ENCODE assay signal across 1 cellular context in the genomic region with DNA sequence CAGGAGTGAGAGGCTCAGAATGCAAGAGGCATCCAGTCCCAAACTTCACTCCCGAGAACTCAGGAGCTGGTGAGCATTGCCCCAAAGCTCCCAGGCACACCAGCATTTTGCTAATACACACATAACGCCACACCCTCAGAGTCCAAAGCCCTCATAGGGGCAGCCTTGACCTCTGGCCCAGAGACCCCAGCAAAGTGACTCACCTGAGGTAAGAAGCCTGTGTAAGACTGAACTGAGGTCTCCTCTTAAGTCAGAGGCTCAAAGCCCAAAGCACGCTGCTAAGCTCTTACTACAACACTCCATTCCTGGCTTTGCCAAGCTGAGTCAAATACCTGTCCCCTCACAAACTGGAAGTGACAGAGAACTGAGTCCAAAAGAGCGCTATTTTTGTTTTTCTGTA.
TF ChIP-seq lines count a peak whose summit lies in the region.

No MANE protein-coding gene starts in this region.

TF ChIP-seq in K562, 482 proteins besides CTCF, POLR2A, EP300 and RAD21:
- no peak for TF ChIP-seq ZNF707 (CRISPR knock-in tag; conservative IDR thresholded peaks at IDR 0.05)
- TF ChIP-seq U2AF1 (optimal IDR thresholded peaks at IDR 0.05; ENCODE audit: low read depth, low read length), result no peak
- no peak for TF ChIP-seq RBM34 (IDR thresholded peaks at IDR 0.05; ENCODE audit: borderline replicate concordance, insufficient read depth, low read length)
- no peak for TF ChIP-seq XRCC4 (IDR thresholded peaks at IDR 0.05; ENCODE audit: extremely low read depth, insufficient read depth, insufficient read length)
- TF ChIP-seq, protein P1, sequence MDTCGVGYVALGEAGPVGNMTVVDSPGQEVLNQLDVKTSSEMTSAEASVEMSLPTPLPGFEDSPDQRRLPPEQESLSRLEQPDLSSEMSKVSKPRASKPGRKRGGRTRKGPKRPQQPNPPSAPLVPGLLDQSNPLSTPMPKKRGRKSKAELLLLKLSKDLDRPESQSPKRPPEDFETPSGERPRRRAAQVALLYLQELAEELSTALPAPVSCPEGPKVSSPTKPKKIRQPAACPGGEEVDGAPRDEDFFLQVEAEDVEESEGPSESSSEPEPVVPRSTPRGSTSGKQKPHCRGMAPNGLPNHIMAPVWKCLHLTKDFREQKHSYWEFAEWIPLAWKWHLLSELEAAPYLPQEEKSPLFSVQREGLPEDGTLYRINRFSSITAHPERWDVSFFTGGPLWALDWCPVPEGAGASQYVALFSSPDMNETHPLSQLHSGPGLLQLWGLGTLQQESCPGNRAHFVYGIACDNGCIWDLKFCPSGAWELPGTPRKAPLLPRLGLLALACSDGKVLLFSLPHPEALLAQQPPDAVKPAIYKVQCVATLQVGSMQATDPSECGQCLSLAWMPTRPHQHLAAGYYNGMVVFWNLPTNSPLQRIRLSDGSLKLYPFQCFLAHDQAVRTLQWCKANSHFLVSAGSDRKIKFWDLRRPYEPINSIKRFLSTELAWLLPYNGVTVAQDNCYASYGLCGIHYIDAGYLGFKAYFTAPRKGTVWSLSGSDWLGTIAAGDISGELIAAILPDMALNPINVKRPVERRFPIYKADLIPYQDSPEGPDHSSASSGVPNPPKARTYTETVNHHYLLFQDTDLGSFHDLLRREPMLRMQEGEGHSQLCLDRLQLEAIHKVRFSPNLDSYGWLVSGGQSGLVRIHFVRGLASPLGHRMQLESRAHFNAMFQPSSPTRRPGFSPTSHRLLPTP (IDR thresholded peaks at IDR 0.05; ENCODE audit: borderline replicate concordance, extremely low read depth, insufficient read length), result no peak
- TF ChIP-seq ZNF143 (CRISPR knock-in tag; IDR thresholded peaks at IDR 0.05), result no peak
- no peak for TF ChIP-seq PHB2 (IDR thresholded peaks at IDR 0.05; ENCODE audit: low read depth)
TF ChIP-seq in K562: peak in this region for 0.
